Comparison of ENCODE assay signal across 14 cellular contexts in the genomic region with DNA sequence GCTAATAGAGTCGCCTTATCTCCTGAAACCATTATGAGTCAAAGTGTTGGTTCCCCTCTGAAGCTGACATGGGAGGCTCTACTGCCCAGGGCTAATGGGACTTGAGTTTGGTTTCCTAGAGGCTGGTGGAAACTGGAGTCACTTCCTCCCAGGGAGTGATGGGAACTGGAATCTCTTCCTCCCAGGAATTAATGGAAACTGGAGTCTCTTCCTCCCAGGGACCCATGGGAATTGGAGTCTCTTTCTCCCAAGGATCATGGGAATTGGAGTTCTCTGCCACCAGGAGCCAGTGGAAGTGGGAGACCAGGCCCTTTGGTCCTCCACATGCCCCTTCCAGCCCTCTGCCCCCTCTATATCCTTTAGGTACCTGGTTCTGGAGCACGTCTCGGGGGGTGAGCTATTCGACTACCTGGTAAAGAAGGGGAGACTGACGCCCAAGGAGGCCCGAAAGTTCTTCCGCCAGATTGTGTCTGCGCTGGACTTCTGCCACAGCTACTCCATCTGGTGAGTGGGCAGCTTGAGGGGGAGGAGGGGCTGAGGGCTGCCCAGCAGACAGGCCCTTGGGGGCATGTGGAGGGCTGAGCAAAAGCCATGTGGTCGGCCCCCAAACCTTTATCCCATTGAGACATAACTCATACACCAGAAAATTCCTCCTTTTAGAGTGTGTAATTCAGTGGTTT. TPM values are rescaled to one million over a fixed set of nuclear protein-coding genes. Genes with fewer than 3 reads are reported as not detected.
A peak's percentile ranks its signal among the peaks of the same experiment; 100 is the strongest.
DNase-seq lines count a peak whose midpoint lies in the region; ATAC-seq and TF ChIP-seq lines count a peak whose summit lies in the region.
"Had no signal": no experiment of that assay in that cellular context is flagged by ENCODE, and none has a peak within 500 bp of the region (broad histone marks: within the 10 kb centered on the region; RNA-seq: fewer than 3 reads in every experiment).

No MANE protein-coding gene starts in this region.

- peak overlapping the region; percentile 57 for H3K27ac ChIP-seq in layer of hippocampus (ENCODE audit: low read depth, low read length)
- H3K27ac ChIP-seq in upper lobe of right lung: no peak overlapping the region
- H3K27ac ChIP-seq: 22Rv1, adrenal gland, epithelial cell of prostate, parathyroid adenoma had no signal

- no peaks in the 10 kb centered on the region for H3K36me3 ChIP-seq in upper lobe of right lung
- H3K36me3 ChIP-seq: adrenal gland had no signal

- DNase-seq in DMS53 (lab: John Stamatoyannopoulos, UW): peak; percentile 29
- no peak for DNase-seq in DMS53 treated with DMSO at 0.1 percent for 48 hours (lab: John Stamatoyannopoulos, UW; ENCODE audit: unreplicated experiment)
- peak; percentile 64 for DNase-seq in RKO (ENCODE audit: low spot score)
- no peak for DNase-seq in activated naive CD4-positive, alpha-beta T cell (lab: John Stamatoyannopoulos, UW)
- no peak for DNase-seq in upper lobe of right lung
- DNase-seq: activated T-cell treated with anti-CD3 and anti-CD28 coated beads, Interleukin-2, amount 50 U/mL, for 48 hours; adrenal gland; NCI-H1105 treated with DMSO at 0.1 percent for 48 hours had no signal

- H3K4me3 ChIP-seq in upper lobe of right lung: no peak overlapping the region
- H3K4me3 ChIP-seq: adrenal gland had no signal

- H3K9me3 ChIP-seq in upper lobe of right lung: no peaks in the 10 kb centered on the region
- H3K9me3 ChIP-seq: adrenal gland had no signal

- no peak for ATAC-seq in upper lobe of right lung

- H3K27me3 ChIP-seq in layer of hippocampus (ENCODE audit: control insufficient read depth, insufficient read depth, low read length): no peaks in the 10 kb centered on the region
- no peaks in the 10 kb centered on the region for H3K27me3 ChIP-seq in upper lobe of right lung
- H3K27me3 ChIP-seq: adrenal gland had no signal

- intact Hi-C loops in upper lobe of right lung (cut with DNase I): no loop called here

- no peak for TF ChIP-seq CTCF in upper lobe of right lung (IDR thresholded peaks at IDR 0.05)

- no peaks in the 10 kb centered on the region for H3K4me1 ChIP-seq in upper lobe of right lung
- H3K4me1 ChIP-seq: parathyroid adenoma had no signal

RNA-seq across cellular contexts. Expression of gene BRSK1, which starts 5.5 kb away (rescaled TPM):
- 1.3 TPM for total RNA-seq in upper lobe of right lung

RNA-seq across cellular contexts. Expression of gene HSPBP1, which starts 9.3 kb away (rescaled TPM):
- total RNA-seq in upper lobe of right lung: 19.7 TPM

RNA-seq across cellular contexts. Expression of gene PPP6R1, which starts 30.4 kb away (rescaled TPM):
- total RNA-seq in upper lobe of right lung: 61.0 TPM

RNA-seq across cellular contexts. Expression of gene TMEM150B, which starts 35.9 kb away (rescaled TPM):
- 23.9 TPM for total RNA-seq in upper lobe of right lung
- total RNA-seq: mesothelial cell of epicardium, NCI-H460 had no signal

RNA-seq across cellular contexts. Expression of gene KMT5C, which starts 50.4 kb away (rescaled TPM):
- 11.7 TPM for total RNA-seq in upper lobe of right lung

Comparison
In these comparisons a context has a peak if more than half of its experiments do, and no peak if none do; other contexts are left out.
1. DNase-seq: peak in DMS53 (single experiment) and RKO (single experiment); none in DMS53 treated with DMSO at 0.1 percent for 48 hours (single experiment), activated naive CD4-positive, alpha-beta T cell (0 of 4) and upper lobe of right lung (single experiment).